ENCODE assay signal across 21 cellular contexts in the genomic region with DNA sequence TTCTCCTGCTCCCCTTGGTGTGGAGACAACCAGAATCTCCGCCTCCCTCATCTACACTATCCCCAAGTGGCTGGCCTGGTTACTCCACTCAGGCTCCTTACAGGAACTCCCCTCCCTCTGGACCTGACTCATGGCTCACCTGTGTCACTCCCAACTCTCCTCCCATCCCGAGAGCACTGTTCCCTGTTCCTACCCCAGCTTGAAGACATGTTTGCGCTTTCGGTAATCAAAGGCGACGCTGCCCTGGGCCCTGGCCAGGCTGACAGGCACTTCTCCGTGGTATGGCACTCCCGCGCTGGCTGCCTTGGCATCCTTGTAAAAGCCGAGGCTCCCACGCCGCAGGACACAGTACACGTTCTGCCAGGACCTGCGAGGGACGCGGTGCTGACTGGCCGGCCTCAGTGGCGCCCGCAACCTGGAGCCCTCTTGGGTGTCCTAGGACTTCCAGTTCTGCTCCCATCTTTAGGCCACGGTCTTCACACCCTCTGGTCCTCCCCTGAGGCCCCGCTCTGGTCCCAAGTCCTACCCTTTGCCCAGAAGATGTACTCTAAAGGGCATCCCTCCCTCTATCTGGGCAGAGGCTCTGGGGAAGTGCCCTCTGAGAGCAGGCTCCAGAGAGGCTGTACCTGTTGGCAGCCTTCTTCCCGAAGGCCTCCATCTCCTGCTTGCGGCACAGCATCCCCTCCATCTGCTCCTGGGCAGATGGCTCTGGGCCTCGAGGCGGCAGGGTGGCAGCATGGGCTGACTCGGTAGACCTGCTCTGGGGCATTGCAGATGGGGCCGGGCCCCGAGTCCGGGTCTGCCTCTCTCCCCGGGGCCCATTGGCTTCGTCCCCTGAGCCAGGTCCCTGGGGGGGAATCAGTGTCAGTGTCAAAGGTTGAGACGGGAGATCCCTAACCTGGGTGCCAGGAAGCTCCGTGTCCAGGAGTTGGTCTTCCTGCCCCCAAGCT. TPM values are rescaled to one million over a fixed set of nuclear protein-coding genes. Genes with fewer than 3 reads are reported as not detected.
A peak's percentile ranks its signal among the peaks of the same experiment; 100 is the strongest.
DNase-seq lines count a peak whose midpoint lies in the region; ATAC-seq, FAIRE-seq and TF ChIP-seq lines count a peak whose summit lies in the region.
"Had no signal": no experiment of that assay in that cellular context is flagged by ENCODE, and none has a peak within 500 bp of the region (broad histone marks: within the 10 kb centered on the region; RNA-seq: fewer than 3 reads in every experiment).

No MANE protein-coding gene starts in this region.

- FAIRE-seq in astrocyte (lab: Jason Lieb, UNC) (no peak), keratinocyte (lab: Jason Lieb, UNC) (no peak)
- FAIRE-seq: pancreas had no signal

- no peaks in the 10 kb centered on the region for H3K9me3 ChIP-seq in astrocyte (ENCODE audit: insufficient read depth, low read depth, low read length)
- H3K9me3 ChIP-seq in keratinocyte (ENCODE audit: control insufficient read depth, low read depth, low read length): no peaks in the 10 kb centered on the region
- H3K9me3 ChIP-seq: BLaER1, pancreas, thoracic aorta had no signal

- H3K79me2 ChIP-seq in astrocyte (ENCODE audit: insufficient read depth, low read length): no peaks in the 10 kb centered on the region
- H3K79me2 ChIP-seq in keratinocyte (ENCODE audit: control insufficient read depth, insufficient read depth, low read length): no peaks in the 10 kb centered on the region

- in situ Hi-C loops in ACHN (cut with HindIII; ENCODE audit: low pct_ligation_motif_present, low pct_unique_long_range_greater_than_20kb, low sequenced_read_pairs): loop anchor here (25.0 kb wide), 1 partner anchor 275 kb away; the partner anchor contains the start of gene NPAS4

- peak; percentile 45 for DNase-seq in HuH-7 (ENCODE audit: low spot score)
- DNase-seq in astrocyte (ENCODE audit: low read depth): no peak
- DNase-seq in keratinocyte (ENCODE audit: low read depth, low spot score): peak; percentile 76
- no peak for DNase-seq in stimulated activated effector memory CD8-positive, alpha-beta T cell treated with anti-CD3 and anti-CD28 coated beads, Interleukin-12 subunit alpha, Interleukin-12 subunit beta, amount 100 ng/mL, for 72 hours (ENCODE audit: low spot score in 2 of 2)
- no peak for DNase-seq in ACHN
- no peak for DNase-seq in OCI-M1 (lab: John Stamatoyannopoulos, UW)
- DNase-seq: activated B cell treated with CpG ODN at 0.5 μM for 24 hours; endodermal cell; foreskin melanocyte; HCEC 1CT; left cardiac atrium; NCI-H1417; NCI-H226; NK-92 treated with Interleukin-12 subunit alpha and Interleukin-12 subunit beta, amount 100 ng/mL, for 24 hours; SIG-M5; T-helper 17 cell had no signal

- H3K4me1 ChIP-seq in astrocyte (ENCODE audit: insufficient read depth, low read length) (no peaks in the 10 kb centered on the region), keratinocyte (ENCODE audit: control insufficient read depth, extremely low read depth, insufficient read depth, low read length) (peaks cover 26% of the 10 kb centered on the region)
- H3K4me1 ChIP-seq: BLaER1, pancreas had no signal

- H3K4me1 Mint-ChIP-seq in astrocyte (ENCODE audit: low read depth, unreplicated experiment): peaks cover 5% of the 10 kb centered on the region
- no peaks in the 10 kb centered on the region for H3K4me1 Mint-ChIP-seq in stimulated activated effector memory CD8-positive, alpha-beta T cell treated with anti-CD3 and anti-CD28 coated beads, Interleukin-12 subunit alpha, Interleukin-12 subunit beta, amount 100 ng/mL, for 72 hours
- H3K4me1 Mint-ChIP-seq: activated B cell treated with CpG ODN at 0.5 μM for 24 hours; central memory CD8-positive, alpha-beta T cell; endodermal cell had no signal

- H3K4me2 ChIP-seq in astrocyte (ENCODE audit: low read length) (no peak overlapping the region), keratinocyte (ENCODE audit: control insufficient read depth, extremely low read depth, insufficient read depth, low read depth, low read length) (peak overlapping the region; percentile 90)
- H3K4me2 ChIP-seq: BLaER1 had no signal

- dilution Hi-C loops in keratinocyte (cut with MboI; ENCODE audit: extremely low pct_ligation_motif_present, low sequenced_read_pairs): loop anchor here (25.0 kb wide), 1 partner anchor 100 kb away; no protein-coding TSS in a partner anchor

- H3K27me3 Mint-ChIP-seq in astrocyte (ENCODE audit: low read depth, unreplicated experiment): no peaks in the 10 kb centered on the region
- H3K27me3 Mint-ChIP-seq: activated B cell treated with CpG ODN at 0.5 μM for 24 hours, T-helper 17 cell had no signal

- H3K27me3 ChIP-seq in astrocyte (ENCODE audit: insufficient read depth, low read length): no peaks in the 10 kb centered on the region
- no peaks in the 10 kb centered on the region for H3K27me3 ChIP-seq in keratinocyte (ENCODE audit: control insufficient read depth, extremely low read depth, insufficient read depth, low read length)
- H3K27me3 ChIP-seq: BLaER1, pancreas had no signal

- H2AFZ ChIP-seq in astrocyte (ENCODE audit: low read depth, low read length) (no peak overlapping the region), keratinocyte (ENCODE audit: control insufficient read depth, low read length) (peak overlapping the region; percentile 86)

- TF ChIP-seq CTCF in astrocyte (IDR thresholded peaks at IDR 0.05; ENCODE audit: insufficient read depth, low read depth, low read length) (no peak), keratinocyte (optimal IDR thresholded peaks at IDR 0.05 in 1 of 3, IDR thresholded peaks at IDR 0.05 in 1 of 3, conservative IDR thresholded peaks at IDR 0.05 in 1 of 3; ENCODE audit: extremely low read depth in 1 of 3, insufficient read depth in 2 of 3, low read length in 3 of 3) (no peak)

- ATAC-seq in stimulated activated effector memory CD8-positive, alpha-beta T cell treated with anti-CD3 and anti-CD28 coated beads, Interleukin-12 subunit alpha, Interleukin-12 subunit beta, amount 100 ng/mL, for 72 hours: no peak
- ATAC-seq in GM18870 (IDR thresholded peaks at IDR 0.05; ENCODE audit: unreplicated experiment): no peak
- ATAC-seq: left cardiac atrium, T-helper 17 cell had no signal

- H3K9me3 Mint-ChIP-seq in astrocyte (ENCODE audit: unreplicated experiment): no peaks in the 10 kb centered on the region
- H3K9me3 Mint-ChIP-seq in stimulated activated effector memory CD8-positive, alpha-beta T cell treated with anti-CD3 and anti-CD28 coated beads, Interleukin-12 subunit alpha, Interleukin-12 subunit beta, amount 100 ng/mL, for 72 hours: no peaks in the 10 kb centered on the region
- H3K9me3 Mint-ChIP-seq: activated B cell treated with CpG ODN at 0.5 μM for 24 hours; central memory CD8-positive, alpha-beta T cell; endodermal cell had no signal

- H3K27ac Mint-ChIP-seq in astrocyte (ENCODE audit: unreplicated experiment): peak overlapping the region; percentile 47
- H3K27ac Mint-ChIP-seq in stimulated activated effector memory CD8-positive, alpha-beta T cell treated with anti-CD3 and anti-CD28 coated beads, Interleukin-12 subunit alpha, Interleukin-12 subunit beta, amount 100 ng/mL, for 72 hours: peak overlapping the region; percentile 46
- H3K27ac Mint-ChIP-seq: activated B cell treated with CpG ODN at 0.5 μM for 24 hours, endodermal cell, T-helper 17 cell had no signal

- H3K9me1 ChIP-seq in keratinocyte (ENCODE audit: control insufficient read depth, extremely low read depth, insufficient read depth, low read length): no peaks in the 10 kb centered on the region

- H3K36me3 ChIP-seq in astrocyte (ENCODE audit: insufficient read depth, low read length) (no peaks in the 10 kb centered on the region), keratinocyte (ENCODE audit: control insufficient read depth in 2 of 2, extremely low read depth in 1 of 2, insufficient read depth in 2 of 2, low read length in 2 of 2) (peaks cover 14 to 15% of the 10 kb centered on the region in 2 experiments)
- H3K36me3 ChIP-seq: thoracic aorta had no signal

- H3K36me3 Mint-ChIP-seq in astrocyte (ENCODE audit: low read depth, unreplicated experiment): peaks cover 19% of the 10 kb centered on the region
- no peaks in the 10 kb centered on the region for H3K36me3 Mint-ChIP-seq in stimulated activated effector memory CD8-positive, alpha-beta T cell treated with anti-CD3 and anti-CD28 coated beads, Interleukin-12 subunit alpha, Interleukin-12 subunit beta, amount 100 ng/mL, for 72 hours

- H3K4me3 Mint-ChIP-seq in astrocyte (ENCODE audit: unreplicated experiment): no peak overlapping the region
- no peak overlapping the region for H3K4me3 Mint-ChIP-seq in stimulated activated effector memory CD8-positive, alpha-beta T cell treated with anti-CD3 and anti-CD28 coated beads, Interleukin-12 subunit alpha, Interleukin-12 subunit beta, amount 100 ng/mL, for 72 hours
- H3K4me3 Mint-ChIP-seq: activated B cell treated with CpG ODN at 0.5 μM for 24 hours; central memory CD8-positive, alpha-beta T cell; endodermal cell; T-helper 17 cell had no signal

- H3K4me3 ChIP-seq in astrocyte (ENCODE audit: insufficient read depth, low read depth, low read length) (no peak overlapping the region), keratinocyte (ENCODE audit: control insufficient read depth in 2 of 3, extremely low read depth in 1 of 3, insufficient read depth in 2 of 3, low read depth in 1 of 3, low read length in 3 of 3) (peak overlapping the region in 2 of 3 experiments; percentile 45 to 63)
- H3K4me3 ChIP-seq: BLaER1, pancreas, thoracic aorta had no signal

- H3K27ac ChIP-seq in astrocyte (ENCODE audit: low read depth, low read length) (no peak overlapping the region), keratinocyte (ENCODE audit: control insufficient read depth, insufficient read depth, low read length) (peak overlapping the region; percentile 92)
- H3K27ac ChIP-seq: BLaER1, pancreas, thoracic aorta had no signal

- H4K20me1 ChIP-seq in astrocyte (ENCODE audit: insufficient read depth, low read length) (no peaks in the 10 kb centered on the region), keratinocyte (ENCODE audit: control insufficient read depth, extremely low read depth, insufficient read depth, low read length) (no peaks in the 10 kb centered on the region)
- H4K20me1 ChIP-seq: BLaER1 had no signal

- H3K9ac ChIP-seq in astrocyte (ENCODE audit: low read length) (no peak overlapping the region), keratinocyte (ENCODE audit: control insufficient read depth, extremely low read depth, insufficient read depth, low read length) (peak overlapping the region; percentile 83)
- H3K9ac ChIP-seq: BLaER1 had no signal

RNA-seq across cellular contexts. Expression of gene RBM4B, which starts 9.4 kb away (rescaled TPM):
- total RNA-seq in astrocyte: 17.3 and 20.3 TPM in 2 replicates
- 17.2 to 20.9 TPM (median 17.9 TPM) in 3 replicates for polyA plus RNA-seq in keratinocyte
- polyA plus RNA-seq in keratinocyte (2011; ENCODE audit: low read depth): 7.3 TPM
- 8.5 and 12.3 TPM in 2 replicates for polyA plus RNA-seq in keratinocyte (2011; cell fraction: cytosol; rRNA removed)
- polyA plus RNA-seq in keratinocyte (2011; cell fraction: nucleus; rRNA removed): 20.6 and 21.2 TPM in 2 replicates
- polyA plus RNA-seq in keratinocyte (2012; ENCODE audit: low replicate concordance): 8.5 and 12.4 TPM in 2 replicates
- 8.4 to 18.3 TPM (median 14.8 TPM) in 3 replicates for polyA minus RNA-seq in keratinocyte
- polyA minus RNA-seq in keratinocyte (2011; cell fraction: cytosol; rRNA and poly(A)+ RNA removed): 5.6 TPM
- polyA minus RNA-seq in keratinocyte (2011; cell fraction: nucleus; rRNA and poly(A)+ RNA removed): 5.5 and 8.3 TPM in 2 replicates

RNA-seq across cellular contexts. Expression of gene SPTBN2, which starts 41.9 kb away (rescaled TPM):
- 18.2 and 22.7 TPM in 2 replicates for total RNA-seq in astrocyte
- 7.8 to 14.7 TPM (median 11.1 TPM) in 3 replicates for polyA plus RNA-seq in keratinocyte
- 60.9 TPM for polyA plus RNA-seq in keratinocyte (2011; ENCODE audit: low read depth)
- polyA plus RNA-seq in keratinocyte (2011; cell fraction: cytosol; rRNA removed): 5.6 and 11.6 TPM in 2 replicates
- 54.0 and 57.5 TPM in 2 replicates for polyA plus RNA-seq in keratinocyte (2011; cell fraction: nucleus; rRNA removed)
- polyA plus RNA-seq in keratinocyte (2012; ENCODE audit: low replicate concordance): 17.2 and 51.6 TPM in 2 replicates
- polyA minus RNA-seq in keratinocyte: 16.9 to 32.8 TPM (median 29.5 TPM) in 3 replicates
- polyA minus RNA-seq in keratinocyte (2011; cell fraction: cytosol; rRNA and poly(A)+ RNA removed): 23.2 TPM
- 32.8 and 35.9 TPM in 2 replicates for polyA minus RNA-seq in keratinocyte (2011; cell fraction: nucleus; rRNA and poly(A)+ RNA removed)

RNA-seq across cellular contexts. Expression of gene RBM4, which starts 48.6 kb away (rescaled TPM):
- 151 and 153 TPM in 2 replicates for total RNA-seq in astrocyte
- polyA plus RNA-seq in keratinocyte: 153 to 190 TPM (median 171 TPM) in 3 replicates
- polyA plus RNA-seq in keratinocyte (2011; ENCODE audit: low read depth): 79.4 TPM
- polyA plus RNA-seq in keratinocyte (2011; cell fraction: cytosol; rRNA removed): 129 and 150 TPM in 2 replicates
- polyA plus RNA-seq in keratinocyte (2011; cell fraction: nucleus; rRNA removed): 125 and 145 TPM in 2 replicates
- polyA plus RNA-seq in keratinocyte (2012; ENCODE audit: low replicate concordance): 118 and 132 TPM in 2 replicates
- 86.0 to 178 TPM (median 150 TPM) in 3 replicates for polyA minus RNA-seq in keratinocyte
- 94.6 TPM for polyA minus RNA-seq in keratinocyte (2011; cell fraction: cytosol; rRNA and poly(A)+ RNA removed)
- polyA minus RNA-seq in keratinocyte (2011; cell fraction: nucleus; rRNA and poly(A)+ RNA removed): 41.3 and 55.9 TPM in 2 replicates

Comparison
In these comparisons a context has a peak if more than half of its experiments do, and no peak if none do; other contexts are left out.
1. DNase-seq: peak in HuH-7 (single experiment) and keratinocyte (single experiment); none in astrocyte (single experiment), stimulated activated effector memory CD8-positive, alpha-beta T cell treated with anti-CD3 and anti-CD28 coated beads, Interleukin-12 subunit alpha, Interleukin-12 subunit beta, amount 100 ng/mL, for 72 hours (0 of 2), ACHN (single experiment) and OCI-M1 (single experiment).